21 cellular contexts compared by ENCODE assay signal in the genomic region with DNA sequence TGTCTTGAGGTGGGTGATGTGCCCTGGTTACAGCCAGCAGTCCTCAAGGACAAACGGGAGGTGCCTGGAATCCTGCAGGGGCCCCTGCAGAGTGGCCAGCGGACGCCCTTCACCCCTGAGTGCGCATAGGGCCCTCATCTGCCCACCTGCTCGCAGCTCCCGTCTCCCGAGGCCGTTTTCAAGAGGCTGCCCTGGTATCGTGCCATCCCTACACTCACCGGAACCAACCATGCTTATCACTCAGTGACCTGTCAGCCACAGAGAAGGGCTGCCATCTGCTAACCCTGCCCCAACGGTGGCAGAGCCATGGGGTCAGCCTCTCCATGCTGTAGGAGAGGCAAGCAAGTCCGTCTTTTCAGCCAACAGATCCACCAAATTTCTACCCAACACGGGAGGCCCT.
A peak's percentile ranks its signal among the peaks of the same experiment; 100 is the strongest.
DNase-seq lines count a peak whose midpoint lies in the region; ATAC-seq and TF ChIP-seq lines count a peak whose summit lies in the region.
"Had no signal": no experiment of that assay in that cellular context is flagged by ENCODE, and none has a peak within 500 bp of the region (broad histone marks: within the 10 kb centered on the region; RNA-seq: fewer than 3 reads in every experiment).

No MANE protein-coding gene starts in this region.

- no peaks in the 10 kb centered on the region for H3K27me3 Mint-ChIP-seq in endodermal cell (ENCODE audit: insufficient read depth)
- H3K27me3 Mint-ChIP-seq: activated naive CD8-positive, alpha-beta T cell; dendritic cell treated with granulocyte-macrophage colony-stimulating factor and Interleukin-4, amounts not matched to agents 40 ng/mL and 50 ng/mL, for 4 days had no signal

- no peaks in the 10 kb centered on the region for H3K9me3 Mint-ChIP-seq in endodermal cell
- H3K9me3 Mint-ChIP-seq: activated T-helper 1 cell treated with anti-CD3 and anti-CD28 coated beads, Interleukin-12 subunit alpha, Interleukin-12 subunit beta, Interleukin-2, Interleukin-4 antibody, amounts not matched to agents 30 ng/mL and 10 ng/mL and 1 ng/mL, durations not matched to agents 14 hours and 24 hours and 36 hours; dendritic cell treated with granulocyte-macrophage colony-stimulating factor and Interleukin-4, amounts not matched to agents 40 ng/mL and 50 ng/mL, for 4 days had no signal

- intact Hi-C loops in gastrocnemius medialis (cut with DNase I; ENCODE audit: low total_unique reads): loop anchor here (10.0 kb wide), 1 partner anchor 183 kb away; the partner anchor contains the start of gene ABRAXAS2

- H3K9ac ChIP-seq in endodermal cell (ENCODE audit: extremely low read depth, low read length, poor library complexity, severe bottlenecking): no peak overlapping the region

- ATAC-seq in gastrocnemius medialis (no peak), HG03342 (IDR thresholded peaks at IDR 0.05; ENCODE audit: unreplicated experiment) (no peak)
- ATAC-seq: foreskin keratinocyte had no signal

- TF ChIP-seq POLR2A in gastrocnemius medialis (IDR thresholded peaks at IDR 0.05): no peak

- H3K9me3 ChIP-seq in endodermal cell (ENCODE audit: control insufficient read depth, low read length) (no peaks in the 10 kb centered on the region), gastrocnemius medialis (no peaks in the 10 kb centered on the region)
- H3K9me3 ChIP-seq: SJSA1 had no signal

- no peaks in the 10 kb centered on the region for H3K27me3 ChIP-seq in endodermal cell (ENCODE audit: control insufficient read depth, insufficient read depth, low read length, poor library complexity, severe bottlenecking)
- H3K27me3 ChIP-seq in gastrocnemius medialis: no peaks in the 10 kb centered on the region
- H3K27me3 ChIP-seq: foreskin keratinocyte, SJSA1 had no signal

- H3K27ac ChIP-seq in endodermal cell (ENCODE audit: low read depth, low read length) (peak overlapping the region; percentile 26), gastrocnemius medialis (peak overlapping the region; percentile 58 to 88 (median 70))
- H3K27ac ChIP-seq: foreskin keratinocyte, SJSA1 had no signal

- no peak overlapping the region for H3K4me3 Mint-ChIP-seq in endodermal cell
- H3K4me3 Mint-ChIP-seq: activated naive CD8-positive, alpha-beta T cell; activated T-helper 1 cell treated with anti-CD3 and anti-CD28 coated beads, Interleukin-12 subunit alpha, Interleukin-12 subunit beta, Interleukin-2, Interleukin-4 antibody, amounts not matched to agents 30 ng/mL and 10 ng/mL and 1 ng/mL, durations not matched to agents 14 hours and 24 hours and 36 hours; dendritic cell treated with granulocyte-macrophage colony-stimulating factor and Interleukin-4, amounts not matched to agents 40 ng/mL and 50 ng/mL, for 4 days had no signal

- DNase-seq in DMS79 (lab: John Stamatoyannopoulos, UW) (peak; percentile 53), NCI-H2029 treated with DMSO at 0.1 percent for 48 hours (lab: John Stamatoyannopoulos, UW) (peak; percentile 47), endodermal cell (no peak), gastrocnemius medialis (no peak), hepatic stellate cell (ENCODE audit: low spot score) (no peak), NCI-H1694 treated with DMSO at 0.1 percent for 48 hours (lab: John Stamatoyannopoulos, UW) (no peak), cerebellar nuclear complex (lab: John Stamatoyannopoulos, UW) (no peak)
- DNase-seq: activated CD4-positive, alpha-beta T cell treated with anti-CD3 and anti-CD28 coated beads for 1 hour; COR-L47; foreskin keratinocyte; KG1; left cardiac atrium; NCI-H2107; NCI-H526 treated with DMSO at 0.1 percent for 48 hours; stimulated activated CD4-positive, alpha-beta T cell treated with anti-CD3 and anti-CD28 coated beads, Interleukin-12 subunit alpha, Interleukin-12 subunit beta, amount 100 ng/mL, for 4 hours; stimulated activated CD8-positive, alpha-beta memory T cell treated with anti-CD3 and anti-CD28 coated beads, Interleukin-4, amount 100 ng/mL, for 48 hours had no signal

- H3K36me3 ChIP-seq in endodermal cell (ENCODE audit: control insufficient read depth, insufficient read depth, low read length): no peaks in the 10 kb centered on the region
- peaks cover 0 to 10% of the 10 kb centered on the region in 2 donors for H3K36me3 ChIP-seq in gastrocnemius medialis
- H3K36me3 ChIP-seq: SJSA1 had no signal

- H3K4me3 ChIP-seq in endodermal cell (ENCODE audit: low read length) (no peak overlapping the region), gastrocnemius medialis (peak overlapping the region in 1 of 4 donors; percentile 21)
- H3K4me3 ChIP-seq: SJSA1 had no signal

- H3K27ac Mint-ChIP-seq in endodermal cell: no peak overlapping the region
- H3K27ac Mint-ChIP-seq: activated naive CD8-positive, alpha-beta T cell; activated T-helper 1 cell treated with anti-CD3 and anti-CD28 coated beads, Interleukin-12 subunit alpha, Interleukin-12 subunit beta, Interleukin-2, Interleukin-4 antibody, amounts not matched to agents 30 ng/mL and 10 ng/mL and 1 ng/mL, durations not matched to agents 14 hours and 24 hours and 36 hours; dendritic cell treated with granulocyte-macrophage colony-stimulating factor and Interleukin-4, amounts not matched to agents 40 ng/mL and 50 ng/mL, for 4 days had no signal

- 94 to 96% methylated on average over 6 to 13 of the region's 13 CpGs for WGBS in endodermal cell (ENCODE audit: insufficient coverage in 1 of 2, insufficient read length in 1 of 2), 2 experiments

- no peak for TF ChIP-seq CTCF in endodermal cell (conservative IDR thresholded peaks at IDR 0.05)
- no peak for TF ChIP-seq CTCF in gastrocnemius medialis (IDR thresholded peaks at IDR 0.05 in 4 of 5, conservative IDR thresholded peaks at IDR 0.05 in 1 of 5)

- in situ Hi-C loops in gastrocnemius medialis (cut with MboI; ENCODE audit: low sequenced_read_pairs in 4 of 4): no loop called here

- H3K4me1 Mint-ChIP-seq in endodermal cell: peaks cover 9% of the 10 kb centered on the region

- H3K4me1 ChIP-seq in endodermal cell (ENCODE audit: control insufficient read depth, insufficient read depth, low read length) (peaks cover 11% of the 10 kb centered on the region), gastrocnemius medialis (peaks cover 54 to 68% of the 10 kb centered on the region in 2 donors)
- H3K4me1 ChIP-seq: SJSA1 had no signal

- H3K36me3 Mint-ChIP-seq in endodermal cell (ENCODE audit: low read depth): no peaks in the 10 kb centered on the region
- H3K36me3 Mint-ChIP-seq: activated naive CD8-positive, alpha-beta T cell had no signal

Comparison
In these comparisons a context has a peak if more than half of its experiments do, and no peak if none do; other contexts are left out.
1. DNase-seq: peak in DMS79 (single experiment) and NCI-H2029 treated with DMSO at 0.1 percent for 48 hours (single experiment); none in endodermal cell (single experiment), gastrocnemius medialis (0 of 2), hepatic stellate cell (single experiment), NCI-H1694 treated with DMSO at 0.1 percent for 48 hours (single experiment) and cerebellar nuclear complex (0 of 2).